1 cellular context compared by ENCODE assay signal in the genomic region with DNA sequence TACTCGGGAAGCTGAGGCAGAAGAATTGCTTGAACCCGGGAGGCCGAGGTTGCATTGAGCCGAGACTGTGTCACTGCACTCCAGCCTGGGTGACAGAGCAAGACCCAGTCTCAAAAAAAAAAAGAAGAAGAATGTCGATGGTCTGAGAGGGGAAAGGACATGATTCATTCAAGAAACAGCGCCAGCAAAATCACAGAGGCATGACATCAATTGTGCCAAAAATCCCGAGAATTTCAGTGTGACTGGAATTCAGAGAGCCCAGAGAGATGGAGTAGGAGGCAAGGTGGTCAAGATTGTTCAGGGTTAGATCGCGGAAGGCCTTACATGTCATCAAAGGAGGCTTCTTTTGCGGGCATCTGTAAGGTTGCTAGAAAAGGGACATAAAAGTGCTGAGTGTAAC.
TF ChIP-seq lines count a peak whose summit lies in the region.

No MANE protein-coding gene starts in this region.

TF ChIP-seq in GM23338, 12 proteins besides CTCF, POLR2A, EP300 and RAD21 (continued from another document):
- TF ChIP-seq ZNF114 (CRISPR knock-in tag; IDR thresholded peaks at IDR 0.05) (no peak), ZNF331 (CRISPR knock-in tag; IDR thresholded peaks at IDR 0.05; ENCODE audit: low read depth) (no peak), EZH2 (IDR thresholded peaks at IDR 0.05; ENCODE audit: low read depth, unreplicated experiment) (no peak)
TF ChIP-seq in GM23338: peak in this region for 0.
